ENCODE assay signal across 8 cellular contexts in the genomic region with DNA sequence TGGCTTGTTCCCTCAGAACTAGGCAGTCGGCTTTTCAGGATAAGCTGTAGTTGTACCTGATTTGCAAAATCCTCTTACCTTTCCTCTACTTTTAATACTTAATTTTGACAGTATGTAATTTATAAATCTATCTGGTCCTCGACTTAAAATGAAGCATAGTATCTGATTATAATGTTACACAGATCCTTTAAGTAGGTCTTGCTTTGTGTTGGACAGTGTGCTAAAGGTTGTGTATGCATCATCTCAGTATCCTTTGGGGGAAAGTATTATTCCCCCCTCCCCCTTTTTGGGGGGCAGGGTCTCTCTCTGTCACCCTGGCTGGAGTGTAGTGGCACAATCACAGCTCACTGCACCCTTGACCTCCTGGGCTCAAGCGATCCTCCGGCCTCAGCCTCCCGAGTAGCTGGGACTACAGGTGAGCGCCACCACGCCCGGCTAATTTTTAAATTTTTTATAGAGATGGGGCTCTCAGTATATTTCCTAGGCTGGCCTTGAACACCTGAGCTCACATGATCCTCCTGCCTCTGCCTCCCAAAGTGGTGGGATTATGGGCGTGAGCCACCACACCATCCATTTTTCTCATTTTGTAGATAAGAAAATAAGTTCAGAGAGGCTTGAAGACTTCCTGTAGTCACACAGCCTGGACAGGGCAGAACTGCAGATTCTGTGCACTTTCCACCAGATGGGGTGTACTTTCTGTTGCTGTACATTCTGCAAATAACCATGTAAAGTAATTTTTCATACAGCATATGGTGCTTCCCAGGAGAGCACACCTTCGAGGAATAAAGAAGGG. TPM values are rescaled to one million over a fixed set of nuclear protein-coding genes. Genes with fewer than 3 reads are reported as not detected.
DNase-seq lines count a peak whose midpoint lies in the region; ATAC-seq and TF ChIP-seq lines count a peak whose summit lies in the region.

No MANE protein-coding gene starts in this region.

- no peak overlapping the region for H2AK5ac ChIP-seq in mesenchymal stem cell (ENCODE audit: low read length, severe bottlenecking)

- no peak overlapping the region for H4K8ac ChIP-seq in mesenchymal stem cell (ENCODE audit: low read length)

- no peak for TF ChIP-seq POLR2A in vagina (IDR thresholded peaks at IDR 0.05)

- no peak overlapping the region for H3K14ac ChIP-seq in mesenchymal stem cell (ENCODE audit: low read length in 2 of 2)

- H3K27ac ChIP-seq in mesenchymal stem cell (ENCODE audit: low read length, poor library complexity, severe bottlenecking), result no peak overlapping the region
- H3K27ac ChIP-seq in vagina, result peak overlapping the region; percentile 64

- H3K23ac ChIP-seq in mesenchymal stem cell (ENCODE audit: low read length in 2 of 2), result no peak overlapping the region

- H3K4ac ChIP-seq in mesenchymal stem cell (ENCODE audit: low read depth in 1 of 2, low read length in 2 of 2), result peak overlapping the region in 1 of 2 experiments; percentile 44

- peaks cover 17% of the 10 kb centered on the region for H3K36me3 Mint-ChIP-seq in stimulated activated naive CD8-positive, alpha-beta T cell treated with anti-CD3 and anti-CD28 coated beads, Interleukin-15, Interleukin-2, amounts not matched to agents 100 ng/mL and 50 ng/mL, for 24 hours (ENCODE audit: low read depth)

- no peaks in the 10 kb centered on the region for H3K9me3 ChIP-seq in adipocyte (ENCODE audit: control insufficient read depth, low read length)
- H3K9me3 ChIP-seq in mesenchymal stem cell (ENCODE audit: control insufficient read depth, low read length), result no peaks in the 10 kb centered on the region
- no peaks in the 10 kb centered on the region for H3K9me3 ChIP-seq in vagina

- peak overlapping the region; percentile 85 for H3K4me3 Mint-ChIP-seq in stimulated activated naive CD8-positive, alpha-beta T cell treated with anti-CD3 and anti-CD28 coated beads, Interleukin-15, Interleukin-2, amounts not matched to agents 100 ng/mL and 50 ng/mL, for 24 hours

- ATAC-seq in stimulated activated naive CD8-positive, alpha-beta T cell treated with anti-CD3 and anti-CD28 coated beads, Interleukin-15, Interleukin-2, amounts not matched to agents 100 U/mL and 50 U/mL, for 24 hours, result no peak
- no peak for ATAC-seq in HG02642 (IDR thresholded peaks at IDR 0.05; ENCODE audit: poor library complexity, unreplicated experiment)

- H3K27ac Mint-ChIP-seq in stimulated activated naive CD8-positive, alpha-beta T cell treated with anti-CD3 and anti-CD28 coated beads, Interleukin-15, Interleukin-2, amounts not matched to agents 100 ng/mL and 50 ng/mL, for 24 hours, result peak overlapping the region; percentile 96

- H3K4me3 ChIP-seq in adipocyte (ENCODE audit: low read length), result peak overlapping the region; percentile 78
- H3K4me3 ChIP-seq in mesenchymal stem cell (ENCODE audit: insufficient read depth in 1 of 2, low read depth in 1 of 2, low read length in 2 of 2), result peak overlapping the region in 1 of 2 experiments; percentile 92
- H3K4me3 ChIP-seq in vagina, result peak overlapping the region; percentile 93 to 94

- TF ChIP-seq CTCF in vagina (IDR thresholded peaks at IDR 0.05), result no peak

- H3K4me1 Mint-ChIP-seq in stimulated activated naive CD8-positive, alpha-beta T cell treated with anti-CD3 and anti-CD28 coated beads, Interleukin-15, Interleukin-2, amounts not matched to agents 100 ng/mL and 50 ng/mL, for 24 hours (ENCODE audit: low read depth), result peaks cover 32% of the 10 kb centered on the region

- H3K27me3 Mint-ChIP-seq in stimulated activated naive CD8-positive, alpha-beta T cell treated with anti-CD3 and anti-CD28 coated beads, Interleukin-15, Interleukin-2, amounts not matched to agents 100 ng/mL and 50 ng/mL, for 24 hours, result no peaks in the 10 kb centered on the region

- H4K91ac ChIP-seq in mesenchymal stem cell (ENCODE audit: low read length), result no peak overlapping the region

- H3K18ac ChIP-seq in mesenchymal stem cell (ENCODE audit: low read depth in 1 of 2, low read length in 2 of 2), result no peak overlapping the region

- H3K4me2 ChIP-seq in mesenchymal stem cell (ENCODE audit: low read length, poor library complexity, severe bottlenecking), result peak overlapping the region; percentile 7

- H3K9me3 Mint-ChIP-seq in stimulated activated naive CD8-positive, alpha-beta T cell treated with anti-CD3 and anti-CD28 coated beads, Interleukin-15, Interleukin-2, amounts not matched to agents 100 ng/mL and 50 ng/mL, for 24 hours, result no peaks in the 10 kb centered on the region

- H3K36me3 ChIP-seq in adipocyte (ENCODE audit: control insufficient read depth, insufficient read depth, low read length, severe bottlenecking) (no peaks in the 10 kb centered on the region), mesenchymal stem cell (ENCODE audit: control insufficient read depth in 1 of 2, insufficient read depth in 2 of 2, low read depth in 1 of 2, low read length in 2 of 2) (no peaks in the 10 kb centered on the region), vagina (no peaks in the 10 kb centered on the region)

- H3K4me1 ChIP-seq in adipocyte (ENCODE audit: control insufficient read depth, insufficient read depth, low read length), result peaks cover 9% of the 10 kb centered on the region
- H3K4me1 ChIP-seq in mesenchymal stem cell (ENCODE audit: control insufficient read depth, insufficient read depth, low read depth, low read length), result peaks cover 5% of the 10 kb centered on the region
- H3K4me1 ChIP-seq in vagina, result peaks cover 29% of the 10 kb centered on the region

- intact Hi-C loops in vagina (cut with DNase I), result loop anchor here (2.0 kb wide), 1 partner anchor 111 kb away; a partner anchor contains a TSS

- H3K9ac ChIP-seq in adipocyte (ENCODE audit: low read length) (peak overlapping the region; percentile 82), mesenchymal stem cell (ENCODE audit: low read length) (peak overlapping the region; percentile 80)

- WGBS in mesenchymal stem cell, result 96% methylated on average over 8 of the region's 10 CpGs

- DNase-seq in stimulated activated naive CD8-positive, alpha-beta T cell treated with anti-CD3 and anti-CD28 coated beads, Interleukin-15, Interleukin-2, amounts not matched to agents 100 U/mL and 50 U/mL, for 24 hours, result no peak
- no peak for DNase-seq in adipocyte (ENCODE audit: low read depth)
- DNase-seq in mesenchymal stem cell, result no peak
- no peak for DNase-seq in vagina (ENCODE audit: extremely low spot score in 2 of 2)
- DNase-seq in HuH-7 (ENCODE audit: low spot score), result no peak
- DNase-seq in T-helper 9 cell, result no peak

- H2BK15ac ChIP-seq in mesenchymal stem cell (ENCODE audit: low read depth, poor library complexity, severe bottlenecking), result no peak overlapping the region

- no peak overlapping the region for H2AFZ ChIP-seq in mesenchymal stem cell (ENCODE audit: low read depth, low read length)

- H3K27me3 ChIP-seq in adipocyte (replicated peaks; ENCODE audit: control insufficient read depth, insufficient read depth, low read length) (no peaks in the 10 kb centered on the region), mesenchymal stem cell (ENCODE audit: control insufficient read depth in 1 of 2, insufficient read depth in 1 of 2, low read length in 2 of 2) (no peaks in the 10 kb centered on the region), vagina (no peaks in the 10 kb centered on the region)

- H3K79me1 ChIP-seq in mesenchymal stem cell (replicated peaks; ENCODE audit: low read length, poor library complexity, severe bottlenecking), result peaks cover 2% of the 10 kb centered on the region

- H2BK120ac ChIP-seq in mesenchymal stem cell (ENCODE audit: low read depth, low read length), result no peak overlapping the region

- H2BK5ac ChIP-seq in mesenchymal stem cell (ENCODE audit: low read depth, low read length, poor library complexity, severe bottlenecking), result no peak overlapping the region

- peak overlapping the region in 1 of 2 experiments; percentile 63 for H2BK12ac ChIP-seq in mesenchymal stem cell (ENCODE audit: low read length in 2 of 2)

RNA-seq across cellular contexts. Expression of a gene that starts 0.8 kb away (rescaled TPM):
- polyA plus RNA-seq in mesenchymal stem cell (2013, experiment 1 of 2), result 11.2 TPM
- polyA plus RNA-seq in mesenchymal stem cell (2013, experiment 2 of 2), result 10.8 TPM
- 23.3 TPM for total RNA-seq in vagina

RNA-seq across cellular contexts. Expression of a gene that starts 10.3 kb away (rescaled TPM):
- polyA plus RNA-seq in mesenchymal stem cell (2013, experiment 1 of 2), result 2.2 TPM
- polyA plus RNA-seq in mesenchymal stem cell (2013, experiment 2 of 2), result 2.2 TPM
- 12.8 TPM for total RNA-seq in vagina
